In genomic region chr2:86025976-86026743, GRCh38 we compare ENCODE assay signal across 17 cellular contexts.
A peak's percentile ranks its signal among the peaks of the same experiment; 100 is the strongest.
DNase-seq lines count a peak whose midpoint lies in the region; ATAC-seq, FAIRE-seq and TF ChIP-seq lines count a peak whose summit lies in the region.
"Had no signal": no experiment of that assay in that cellular context is flagged by ENCODE, and none has a peak within 500 bp of the region (broad histone marks: within the 10 kb centered on the region; RNA-seq: fewer than 3 reads in every experiment).

No MANE protein-coding gene starts in this region.

- TF ChIP-seq CTCF in cardiac muscle cell (IDR thresholded peaks at IDR 0.05; ENCODE audit: low read depth, low read length), result no peak
- TF ChIP-seq CTCF in endothelial cell of umbilical vein (IDR thresholded peaks at IDR 0.05; ENCODE audit: extremely low read depth in 1 of 2, insufficient read depth in 1 of 2, low read depth in 1 of 2, low read length in 2 of 2), result no peak
- no peak for TF ChIP-seq CTCF in progenitor cell of endocrine pancreas (IDR thresholded peaks at IDR 0.05; ENCODE audit: unreplicated experiment)
- no peak for TF ChIP-seq CTCF in PC-9 (conservative IDR thresholded peaks at IDR 0.05)

- H2AFZ ChIP-seq in endothelial cell of umbilical vein (ENCODE audit: low read depth, low read length) (no peak overlapping the region), PC-9 (no peak overlapping the region)

- TF ChIP-seq POLR2A in endothelial cell of umbilical vein (IDR thresholded peaks at IDR 0.05; ENCODE audit: low read depth, low read length), result no peak

- FAIRE-seq in endothelial cell of umbilical vein (lab: Jason Lieb, UNC), result no peak
- no peak for FAIRE-seq in HTR-8/SVneo (lab: Jason Lieb, UNC)

- ATAC-seq in Right ventricle myocardium inferior, result no peak
- ATAC-seq in aorta (ENCODE audit: low FRiP score), result no peak

- intact Hi-C loops in Right ventricle myocardium inferior (cut with DNase I), result no loop called here
- intact Hi-C loops in endothelial cell of umbilical vein (cut with micrococcal nuclease), result no loop called here
- intact Hi-C loops in aorta (cut with DNase I), result no loop called here
- intact Hi-C loops in PC-9 (cut with micrococcal nuclease; ENCODE audit: unreplicated experiment), result no loop called here

- dilution Hi-C loops in endothelial cell of umbilical vein (cut with MboI; ENCODE audit: extremely low pct_ligation_motif_present, low sequenced_read_pairs), result no loop called here

- no peaks in the 10 kb centered on the region for H3K79me2 ChIP-seq in endothelial cell of umbilical vein (ENCODE audit: control insufficient read depth, insufficient read depth, low read length)
- H3K79me2 ChIP-seq in PC-9 (ENCODE audit: low read depth), result no peaks in the 10 kb centered on the region

- no peaks in the 10 kb centered on the region for H3K9me2 ChIP-seq in PC-9 (ENCODE audit: insufficient read depth)
- H3K9me2 ChIP-seq: SK-N-SH had no signal

- H3K9me3 ChIP-seq in cardiac muscle cell (ENCODE audit: low read depth) (no peaks in the 10 kb centered on the region), endothelial cell of umbilical vein (replicated peaks; ENCODE audit: control insufficient read depth, insufficient read depth, low read length) (no peaks in the 10 kb centered on the region), aorta (ENCODE audit: control insufficient read depth, low read length) (no peaks in the 10 kb centered on the region), PC-9 (ENCODE audit: insufficient read depth, low read depth) (no peaks in the 10 kb centered on the region)
- H3K9me3 ChIP-seq: ascending aorta, prostate gland, SK-N-SH, tibial artery had no signal

- H3K27me3 ChIP-seq in cardiac muscle cell (no peaks in the 10 kb centered on the region), endothelial cell of umbilical vein (ENCODE audit: control insufficient read depth in 2 of 2, insufficient read depth in 2 of 2, low read length in 2 of 2) (no peaks in the 10 kb centered on the region), aorta (ENCODE audit: control insufficient read depth in 1 of 2, insufficient read depth in 2 of 2, low read length in 1 of 2) (no peaks in the 10 kb centered on the region), PC-9 (ENCODE audit: insufficient read depth, low read depth) (no peaks in the 10 kb centered on the region)
- H3K27me3 ChIP-seq: ascending aorta, tibial artery had no signal

- CTCF ChIA-PET in endothelial cell of umbilical vein (lab: Charles Lee) (interaction anchor here (1.2 to 6.8 kb wide), 4 partner anchors 10 to 199 kb away, joined by 4 to 42 read pairs (median 12); partner anchors contain the start of gene ST3GAL5), PC-9 (lab: Charles Lee) (no interaction called here)

- no peaks in the 10 kb centered on the region for H3F3A ChIP-seq in PC-9 (ENCODE audit: insufficient read depth, low read depth)

- H3K9me3 Mint-ChIP-seq in progenitor cell of endocrine pancreas (ENCODE audit: low read depth), result no peaks in the 10 kb centered on the region
- H3K9me3 Mint-ChIP-seq: activated T-helper 1 cell treated with anti-CD3 and anti-CD28 coated beads, Interleukin-12 subunit alpha, Interleukin-12 subunit beta, Interleukin-2, Interleukin-4 antibody, amounts not matched to agents 30 ng/mL and 10 ng/mL and 1 ng/mL, durations not matched to agents 14 hours and 24 hours and 36 hours had no signal

- H3K9ac ChIP-seq in endothelial cell of umbilical vein (replicated peaks; ENCODE audit: extremely low read depth, insufficient read depth, low read length), result no peak overlapping the region
- H3K9ac ChIP-seq: SK-N-SH had no signal

- no peaks in the 10 kb centered on the region for H3K4me1 Mint-ChIP-seq in progenitor cell of endocrine pancreas (ENCODE audit: low read depth)

- H3K4me1 ChIP-seq in cardiac muscle cell (ENCODE audit: low read depth), result peaks cover 9% of the 10 kb centered on the region
- H3K4me1 ChIP-seq in endothelial cell of umbilical vein (ENCODE audit: control insufficient read depth, extremely low read depth, insufficient read depth, low read length), result peaks cover 21% of the 10 kb centered on the region
- no peaks in the 10 kb centered on the region for H3K4me1 ChIP-seq in aorta (ENCODE audit: control insufficient read depth in 1 of 2, insufficient read depth in 2 of 2, low read length in 2 of 2)
- H3K4me1 ChIP-seq in PC-9 (replicated peaks; ENCODE audit: insufficient read depth), result no peaks in the 10 kb centered on the region
- H3K4me1 ChIP-seq: prostate gland had no signal

- H3K27ac Mint-ChIP-seq in progenitor cell of endocrine pancreas, result peak overlapping the region; percentile 41
- H3K27ac Mint-ChIP-seq: activated T-helper 1 cell treated with anti-CD3 and anti-CD28 coated beads, Interleukin-12 subunit alpha, Interleukin-12 subunit beta, Interleukin-2, Interleukin-4 antibody, amounts not matched to agents 30 ng/mL and 10 ng/mL and 1 ng/mL, durations not matched to agents 14 hours and 24 hours and 36 hours had no signal

- H3K4me3 ChIP-seq in cardiac muscle cell (no peak overlapping the region), endothelial cell of umbilical vein (replicated peaks in 1 of 3; ENCODE audit: insufficient read depth in 1 of 3, low read depth in 1 of 3, low read length in 3 of 3) (no peak overlapping the region), aorta (ENCODE audit: low read length in 2 of 2) (no peak overlapping the region), PC-9 (no peak overlapping the region)
- H3K4me3 ChIP-seq: ascending aorta, prostate gland, tibial artery had no signal

- BruUV-seq in endothelial cell of umbilical vein (replicated peaks; lab: Mats Ljungman, UMichigan), result TSS peak; percentile 20
- BruUV-seq in PC-9 (replicated peaks; lab: Mats Ljungman, UMichigan), result no TSS peak

- POLR2A ChIA-PET in endothelial cell of umbilical vein (lab: Charles Lee) (interaction anchor here (1.3 kb wide), 1 partner anchor 10 kb away, joined by 6 read pairs; no protein-coding TSS in a partner anchor), PC-9 (lab: Charles Lee; ENCODE audit: unreplicated experiment) (interaction anchor here (0.5 kb wide), 1 partner anchor 32 kb away, joined by 7 read pairs; no protein-coding TSS in a partner anchor)

- peaks cover 27% of the 10 kb centered on the region for H3K36me3 Mint-ChIP-seq in progenitor cell of endocrine pancreas (ENCODE audit: insufficient read depth)

- H3K36me3 ChIP-seq in cardiac muscle cell (peaks cover 25% of the 10 kb centered on the region), endothelial cell of umbilical vein (ENCODE audit: control insufficient read depth in 2 of 2, extremely low read depth in 1 of 2, insufficient read depth in 2 of 2, low read length in 2 of 2) (peaks cover 4 to 22% of the 10 kb centered on the region in 2 experiments), aorta (ENCODE audit: control insufficient read depth in 1 of 2, insufficient read depth in 2 of 2, low read length in 1 of 2) (peaks cover 7 to 10% of the 10 kb centered on the region in 2 donors), PC-9 (ENCODE audit: low read depth) (peaks cover 15% of the 10 kb centered on the region)

- H3K4me3 Mint-ChIP-seq in progenitor cell of endocrine pancreas (ENCODE audit: low read depth), result no peak overlapping the region
- H3K4me3 Mint-ChIP-seq: activated T-helper 1 cell treated with anti-CD3 and anti-CD28 coated beads, Interleukin-12 subunit alpha, Interleukin-12 subunit beta, Interleukin-2, Interleukin-4 antibody, amounts not matched to agents 30 ng/mL and 10 ng/mL and 1 ng/mL, durations not matched to agents 14 hours and 24 hours and 36 hours had no signal

- H3K4me2 ChIP-seq in endothelial cell of umbilical vein (ENCODE audit: insufficient read depth, low read length) (no peak overlapping the region), PC-9 (no peak overlapping the region)
- H3K4me2 ChIP-seq: SK-N-SH had no signal

- H3K9me1 ChIP-seq in endothelial cell of umbilical vein (replicated peaks; ENCODE audit: control insufficient read depth, extremely low read depth, insufficient read depth, low read length), result no peaks in the 10 kb centered on the region

- peak overlapping the region; percentile 23 for H3K27ac ChIP-seq in cardiac muscle cell
- H3K27ac ChIP-seq in endothelial cell of umbilical vein (ENCODE audit: insufficient read depth, low read depth, low read length), result no peak overlapping the region
- no peak overlapping the region for H3K27ac ChIP-seq in aorta (ENCODE audit: low read depth in 1 of 2, low read length in 2 of 2)
- H3K27ac ChIP-seq in PC-9, result no peak overlapping the region
- H3K27ac ChIP-seq: ascending aorta, prostate gland, tibial artery had no signal

- DNase-seq in cardiac muscle cell (ENCODE audit: low read depth in 1 of 2, low spot score in 1 of 2) (peak in 1 of 2 donors; percentile 26), Right ventricle myocardium inferior (ENCODE audit: missing footprints) (no peak), endothelial cell of umbilical vein (ENCODE audit: low read depth, low spot score) (no peak), progenitor cell of endocrine pancreas (ENCODE audit: low spot score, unreplicated experiment) (no peak), aorta (peak; percentile 19 to 44), NCI-H1092 treated with DMSO at 0.1 percent for 48 hours (lab: John Stamatoyannopoulos, UW) (no peak), HTR-8/SVneo (ENCODE audit: insufficient read length, low spot score) (no peak), PC-9 (no peak)
- DNase-seq: activated CD4-positive, alpha-beta T cell treated with anti-CD3 and anti-CD28 coated beads, Interleukin-2, amount 50 U/mL, for 4 hours; KG1; NCI-H1436; NCI-H226; SK-N-SH had no signal

- no peaks in the 10 kb centered on the region for H3K27me3 Mint-ChIP-seq in progenitor cell of endocrine pancreas

- WGBS in aorta, 2 donors, result 89% methylated on average over 8 of the region's 8 CpGs

- H4K20me1 ChIP-seq in endothelial cell of umbilical vein (replicated peaks; ENCODE audit: control insufficient read depth, extremely low read depth, insufficient read depth, low read length) (no peaks in the 10 kb centered on the region), PC-9 (ENCODE audit: insufficient read depth) (no peaks in the 10 kb centered on the region)

TF ChIP-seq in endothelial cell of umbilical vein, 7 proteins besides CTCF, POLR2A, EP300 and RAD21:
- TF ChIP-seq JUN (IDR thresholded peaks at IDR 0.05; ENCODE audit: borderline replicate concordance, insufficient read depth, insufficient read length, low read depth), result no peak
- no peak for TF ChIP-seq MAX (IDR thresholded peaks at IDR 0.05; ENCODE audit: insufficient read depth, insufficient read length)
- no peak for TF ChIP-seq EZH2 (IDR thresholded peaks at IDR 0.05; ENCODE audit: borderline replicate concordance, low read depth, low read length, severe bottlenecking)
- TF ChIP-seq MYC (IDR thresholded peaks at IDR 0.05; ENCODE audit: low read depth, low read length), result no peak
- no peak for TF ChIP-seq FOS (IDR thresholded peaks at IDR 0.05; ENCODE audit: borderline replicate concordance, insufficient read depth, low read length)
- no peak for TF ChIP-seq POLR2AphosphoS5 (IDR thresholded peaks at IDR 0.05; ENCODE audit: insufficient read depth, low read depth, low read length)
- no peak for TF ChIP-seq GATA2 (IDR thresholded peaks at IDR 0.05; ENCODE audit: insufficient read depth, insufficient read length, low read depth, low read length)
TF ChIP-seq in endothelial cell of umbilical vein: peak in this region for 0.

Comparison
In these comparisons a context has a peak if more than half of its experiments do, and no peak if none do; other contexts are left out.
1. DNase-seq: peak in aorta (2 of 2); none in Right ventricle myocardium inferior (single experiment), endothelial cell of umbilical vein (single experiment), progenitor cell of endocrine pancreas (single experiment), NCI-H1092 treated with DMSO at 0.1 percent for 48 hours (single experiment), HTR-8/SVneo (single experiment) and PC-9 (0 of 2).